20 cellular contexts compared by ENCODE assay signal in genomic region chr14:89251066-89251465, GRCh38.
DNase-seq lines count a peak whose midpoint lies in the region; ATAC-seq and TF ChIP-seq lines count a peak whose summit lies in the region.
"Had no signal": no experiment of that assay in that cellular context is flagged by ENCODE, and none has a peak within 500 bp of the region (broad histone marks: within the 10 kb centered on the region; RNA-seq: fewer than 3 reads in every experiment).

No MANE protein-coding gene starts in this region.

- TF ChIP-seq CTCF in heart left ventricle (IDR thresholded peaks at IDR 0.05) = no peak

- H3K4me1 ChIP-seq in adipocyte (ENCODE audit: control insufficient read depth, insufficient read depth, low read length) (no peaks in the 10 kb centered on the region), heart left ventricle (peaks cover 0 to 56% (median 30%) of the 10 kb centered on the region in 12 donors)
- H3K4me1 ChIP-seq: breast epithelium, pancreas had no signal

- no peak for TF ChIP-seq POLR2A in heart left ventricle (IDR thresholded peaks at IDR 0.05)

- 93 to 98% (median 97%) methylated on average over 3 of the region's 3 CpGs for WGBS in heart left ventricle, 4 donors

- H3K36me3 ChIP-seq in adipocyte (ENCODE audit: control insufficient read depth, insufficient read depth, low read length, severe bottlenecking) = peaks cover 3% of the 10 kb centered on the region
- no peaks in the 10 kb centered on the region for H3K36me3 ChIP-seq in heart left ventricle
- H3K36me3 ChIP-seq: breast epithelium, gastrocnemius medialis, pancreas had no signal

- no peaks in the 10 kb centered on the region for H3K27me3 Mint-ChIP-seq in activated naive CD4-positive, alpha-beta T cell treated with anti-CD3 and anti-CD28 coated beads, Interleukin-2, amount 50 U/mL, for 24 hours
- H3K27me3 Mint-ChIP-seq in activated naive CD4-positive, alpha-beta T cell treated with anti-CD3 and anti-CD28 coated beads, Interleukin-2, amount 10 ng/mL, durations not matched to agents 7 days and 5 days = no peaks in the 10 kb centered on the region
- H3K27me3 Mint-ChIP-seq in stimulated activated naive B cell treated with anti-CD40 and anti-IgM and Interleukin-4, amounts not matched to agents 10 μg/mL and 1 μg/mL and 100 μg/mL, for 72 hours = no peaks in the 10 kb centered on the region

- H3K4me3 ChIP-seq in adipocyte (ENCODE audit: low read length) (no peak overlapping the region), heart left ventricle (no peak overlapping the region)
- H3K4me3 ChIP-seq: breast epithelium, gastrocnemius medialis, pancreas, PC-9 had no signal

- H3K9me3 Mint-ChIP-seq in activated naive CD4-positive, alpha-beta T cell treated with anti-CD3 and anti-CD28 coated beads, Interleukin-2, amount 50 U/mL, for 24 hours = no peaks in the 10 kb centered on the region
- H3K9me3 Mint-ChIP-seq in activated naive CD4-positive, alpha-beta T cell treated with anti-CD3 and anti-CD28 coated beads, Interleukin-2, amount 10 ng/mL, durations not matched to agents 7 days and 5 days = no peaks in the 10 kb centered on the region
- H3K9me3 Mint-ChIP-seq in stimulated activated naive B cell treated with anti-CD40 and anti-IgM and Interleukin-4, amounts not matched to agents 10 μg/mL and 1 μg/mL and 100 μg/mL, for 72 hours = peaks cover 6 to 7% of the 10 kb centered on the region in 2 donors
- H3K9me3 Mint-ChIP-seq: CD14-positive monocyte had no signal

- H3K4me3 Mint-ChIP-seq in activated naive CD4-positive, alpha-beta T cell treated with anti-CD3 and anti-CD28 coated beads, Interleukin-2, amount 50 U/mL, for 24 hours = no peak overlapping the region
- H3K4me3 Mint-ChIP-seq in activated naive CD4-positive, alpha-beta T cell treated with anti-CD3 and anti-CD28 coated beads, Interleukin-2, amount 10 ng/mL, durations not matched to agents 7 days and 5 days = no peak overlapping the region
- no peak overlapping the region for H3K4me3 Mint-ChIP-seq in stimulated activated naive B cell treated with anti-CD40 and anti-IgM and Interleukin-4, amounts not matched to agents 10 μg/mL and 1 μg/mL and 100 μg/mL, for 72 hours
- H3K4me3 Mint-ChIP-seq: CD14-positive monocyte had no signal

- H3K27ac ChIP-seq in heart left ventricle = no peak overlapping the region
- H3K27ac ChIP-seq: breast epithelium, gastrocnemius medialis, pancreas, PC-9 had no signal

- H3K27me3 ChIP-seq in adipocyte (replicated peaks; ENCODE audit: control insufficient read depth, insufficient read depth, low read length) (no peaks in the 10 kb centered on the region), heart left ventricle (no peaks in the 10 kb centered on the region)
- H3K27me3 ChIP-seq: breast epithelium, gastrocnemius medialis, pancreas had no signal

- intact Hi-C loops in heart left ventricle (cut with DNase I) = loop anchor here in 1 of 10 donors (5.0 kb wide), 1 partner anchor 64 kb away; no protein-coding TSS in a partner anchor

- no peak for ATAC-seq in stimulated activated naive B cell treated with anti-CD40 and anti-IgM and Interleukin-4, amounts not matched to agents 10 μg/mL and 1 μg/mL and 100 μg/mL, for 72 hours (replicated peaks)
- ATAC-seq in heart left ventricle (no peak), HG03175 (IDR thresholded peaks at IDR 0.05; ENCODE audit: unreplicated experiment) (no peak)
- ATAC-seq: gastrocnemius medialis, HCT116, pancreas, SK-N-SH treated with all-trans-retinoic acid at 6 μM for 48 hours had no signal

- H3K9me3 ChIP-seq in adipocyte (ENCODE audit: control insufficient read depth, low read length) (no peaks in the 10 kb centered on the region), heart left ventricle (no peaks in the 10 kb centered on the region)
- H3K9me3 ChIP-seq: breast epithelium, gastrocnemius medialis, pancreas had no signal

- DNase-seq in activated naive CD4-positive, alpha-beta T cell treated with anti-CD3 and anti-CD28 coated beads, Interleukin-2, amount 10 ng/mL, durations not matched to agents 7 days and 5 days = no peak
- peak; percentile 26 for DNase-seq in adipocyte (ENCODE audit: low read depth)
- peak; percentile 9 for DNase-seq in iPS DF 19.7 (ENCODE audit: low read depth, low spot score)
- no peak for DNase-seq in stimulated activated naive B cell treated with anti-CD40 and anti-IgM and Interleukin-4, amounts not matched to agents 10 μg/mL and 1 μg/mL and 100 μg/mL, for 72 hours
- no peak for DNase-seq in heart left ventricle
- DNase-seq in NCI-H2029 treated with DMSO at 0.1 percent for 48 hours (lab: John Stamatoyannopoulos, UW) = no peak
- DNase-seq: activated effector memory CD4-positive, alpha-beta T cell treated with Interleukin-2 at 50 U/mL for 16 hours; gastrocnemius medialis; Kasumi-1; kidney; NCI-H187; NCI-H69; pancreas; PC-9 had no signal

- peaks cover 69% of the 10 kb centered on the region for H3K4me1 Mint-ChIP-seq in activated naive CD4-positive, alpha-beta T cell treated with anti-CD3 and anti-CD28 coated beads, Interleukin-2, amount 50 U/mL, for 24 hours
- peaks cover 13% of the 10 kb centered on the region for H3K4me1 Mint-ChIP-seq in activated naive CD4-positive, alpha-beta T cell treated with anti-CD3 and anti-CD28 coated beads, Interleukin-2, amount 10 ng/mL, durations not matched to agents 7 days and 5 days
- H3K4me1 Mint-ChIP-seq in stimulated activated naive B cell treated with anti-CD40 and anti-IgM and Interleukin-4, amounts not matched to agents 10 μg/mL and 1 μg/mL and 100 μg/mL, for 72 hours = peaks cover 36 to 50% of the 10 kb centered on the region in 2 donors

- H3K36me3 Mint-ChIP-seq in activated naive CD4-positive, alpha-beta T cell treated with anti-CD3 and anti-CD28 coated beads, Interleukin-2, amount 50 U/mL, for 24 hours = peaks cover 16% of the 10 kb centered on the region
- peaks cover 39% of the 10 kb centered on the region for H3K36me3 Mint-ChIP-seq in activated naive CD4-positive, alpha-beta T cell treated with anti-CD3 and anti-CD28 coated beads, Interleukin-2, amount 10 ng/mL, durations not matched to agents 7 days and 5 days
- peaks cover 52 to 73% of the 10 kb centered on the region in 2 donors for H3K36me3 Mint-ChIP-seq in stimulated activated naive B cell treated with anti-CD40 and anti-IgM and Interleukin-4, amounts not matched to agents 10 μg/mL and 1 μg/mL and 100 μg/mL, for 72 hours

- CTCF ChIA-PET in activated naive CD4-positive, alpha-beta T cell treated with anti-CD3 and anti-CD28 coated beads, Interleukin-2, amount 10 ng/mL, durations not matched to agents 7 days and 5 days (lab: Charles Lee) = no interaction called here

- no peak overlapping the region for H3K9ac ChIP-seq in adipocyte (ENCODE audit: low read length)

- H3K27ac Mint-ChIP-seq in activated naive CD4-positive, alpha-beta T cell treated with anti-CD3 and anti-CD28 coated beads, Interleukin-2, amount 50 U/mL, for 24 hours = peak overlapping the region; percentile 63
- no peak overlapping the region for H3K27ac Mint-ChIP-seq in activated naive CD4-positive, alpha-beta T cell treated with anti-CD3 and anti-CD28 coated beads, Interleukin-2, amount 10 ng/mL, durations not matched to agents 7 days and 5 days
- peak overlapping the region; percentile 83 for H3K27ac Mint-ChIP-seq in stimulated activated naive B cell treated with anti-CD40 and anti-IgM and Interleukin-4, amounts not matched to agents 10 μg/mL and 1 μg/mL and 100 μg/mL, for 72 hours

Comparison
In these comparisons a context has a peak if more than half of its experiments do, and no peak if none do; other contexts are left out.
1. DNase-seq: peak in adipocyte (single experiment) and iPS DF 19.7 (single experiment); none in activated naive CD4-positive, alpha-beta T cell treated with anti-CD3 and anti-CD28 coated beads, Interleukin-2, amount 10 ng/mL, durations not matched to agents 7 days and 5 days (single experiment), stimulated activated naive B cell treated with anti-CD40 and anti-IgM and Interleukin-4, amounts not matched to agents 10 μg/mL and 1 μg/mL and 100 μg/mL, for 72 hours (single experiment), heart left ventricle (0 of 5) and NCI-H2029 treated with DMSO at 0.1 percent for 48 hours (single experiment).